Comparison of ENCODE assay signal across 14 cellular contexts in the genomic region with DNA sequence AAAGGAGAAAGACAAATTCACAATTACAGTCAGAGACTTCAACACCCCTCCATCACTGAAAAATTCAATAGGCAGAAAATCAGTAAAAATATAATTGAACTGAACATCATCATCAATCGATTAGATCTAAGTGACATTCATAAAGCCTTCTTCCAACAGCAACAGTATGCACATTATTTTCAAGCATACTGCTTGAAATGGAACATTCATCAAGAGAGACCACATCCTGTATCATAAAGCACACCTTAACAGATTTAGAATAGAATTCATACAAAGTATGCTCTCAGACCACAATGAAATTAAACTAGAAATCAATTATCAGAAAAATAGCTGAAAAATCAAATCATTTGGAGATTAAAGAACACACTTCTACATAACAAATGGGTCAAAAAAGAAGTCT.
"Had no signal": no experiment of that assay in that cellular context is flagged by ENCODE, and none has a peak within 500 bp of the region (broad histone marks: within the 10 kb centered on the region; RNA-seq: fewer than 3 reads in every experiment).

No MANE protein-coding gene starts in this region.

- H3K27ac ChIP-seq: heart left ventricle, stomach had no signal

- FAIRE-seq: astrocyte, colon, urothelium cell line had no signal

- H3K4me1 ChIP-seq: stomach had no signal

- H3K9me3 ChIP-seq: heart left ventricle, stomach had no signal

- H3K4me3 ChIP-seq: heart left ventricle, stomach had no signal

- DNase-seq: activated CD4-positive, alpha-beta T cell treated with anti-CD3 and anti-CD28 coated beads, Interleukin-2, amount 50 U/mL, for 48 hours; activated CD4-positive, CD25-positive, alpha-beta regulatory T cell; activated CD8-positive, alpha-beta memory T cell treated with anti-CD3 and anti-CD28 coated beads, Interleukin-2, amount 50 U/mL, for 4 hours; effector CD8-positive, alpha-beta T cell; heart left ventricle; kidney; left ventricle myocardium superior; retina; stimulated activated CD4-positive, alpha-beta T cell treated with anti-CD3 and anti-CD28 coated beads, Interleukin-4, amount 100 ng/mL, for 1 hour; stimulated activated CD8-positive, alpha-beta memory T cell treated with anti-CD3 and anti-CD28 coated beads, Interleukin-4, amount 100 ng/mL, for 48 hours; stomach had no signal

- H3K27me3 ChIP-seq: heart left ventricle, stomach had no signal

- ATAC-seq: heart left ventricle, left ventricle myocardium superior had no signal
